28 cellular contexts compared by ENCODE assay signal in the genomic region with DNA sequence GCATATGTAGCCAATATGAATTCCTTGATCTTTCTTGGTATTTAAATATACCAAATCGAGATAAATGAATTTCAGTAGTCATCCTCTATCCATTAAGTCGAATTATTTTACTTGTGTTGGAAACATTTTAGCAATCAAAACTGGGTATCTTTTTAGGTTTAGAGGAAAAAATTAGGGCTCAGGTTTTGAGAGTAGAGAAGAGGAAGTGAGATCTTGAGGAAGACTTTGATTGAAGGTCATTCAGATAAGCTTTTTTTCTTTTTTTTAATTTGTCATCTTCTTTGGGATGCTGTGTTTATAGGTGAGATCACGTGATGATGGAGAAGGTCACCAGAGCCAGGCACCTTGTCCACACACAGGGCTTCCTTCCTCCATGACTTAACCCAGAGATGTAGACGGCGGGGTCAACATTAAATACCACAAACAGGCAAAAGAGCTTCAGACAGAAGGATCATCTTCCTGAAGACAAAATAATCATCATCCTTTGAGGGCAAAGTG.
"Had no signal": no experiment of that assay in that cellular context is flagged by ENCODE, and none has a peak within 500 bp of the region (broad histone marks: within the 10 kb centered on the region; RNA-seq: fewer than 3 reads in every experiment).

No MANE protein-coding gene starts in this region.

- H3K9me3 Mint-ChIP-seq: immature natural killer cell; stimulated activated effector memory CD8-positive, alpha-beta T cell treated with anti-CD3 and anti-CD28 coated beads, Interleukin-12 subunit alpha, Interleukin-12 subunit beta, amount 100 ng/mL, for 72 hours had no signal

- H3K27me3 ChIP-seq: left lung, pancreas, sigmoid colon, spleen, stomach, testis, thyroid gland, transverse colon, upper lobe of left lung, vagina had no signal

- H3K9me3 ChIP-seq: left lung, pancreas, prostate gland, sigmoid colon, testis, thyroid gland, transverse colon, upper lobe of left lung, vagina had no signal

- H3K27me3 Mint-ChIP-seq: naive thymus-derived CD8-positive, alpha-beta T cell had no signal

- H3K36me3 ChIP-seq: left lung, lower lobe of right lung, pancreas, prostate gland, sigmoid colon, spleen, stomach, thyroid gland, transverse colon, upper lobe of left lung, vagina had no signal

- DNase-seq: immature natural killer cell; kidney; left colon; left lung; lower lobe of right lung; mammary epithelial cell; mesenchymal stem cell; naive thymus-derived CD8-positive, alpha-beta T cell; nucleus accumbens; pancreas; retina; right cardiac atrium; sigmoid colon; small intestine; spleen; stimulated activated CD4-positive, alpha-beta T cell treated with anti-CD3 and anti-CD28 coated beads, Interleukin-4, amount 100 ng/mL, for 24 hours; stimulated activated naive CD4-positive, alpha-beta T cell; stomach; testis; thyroid gland; transverse colon; upper lobe of left lung had no signal

- H3K27ac ChIP-seq: left lung, lower lobe of right lung, pancreas, prostate gland, sigmoid colon, spleen, stomach, testis, thyroid gland, transverse colon, upper lobe of left lung, vagina had no signal

- H3K4me3 Mint-ChIP-seq: immature natural killer cell; naive thymus-derived CD8-positive, alpha-beta T cell; nephron; neural crest cell; stimulated activated effector memory CD8-positive, alpha-beta T cell treated with anti-CD3 and anti-CD28 coated beads, Interleukin-12 subunit alpha, Interleukin-12 subunit beta, amount 100 ng/mL, for 72 hours had no signal

- ATAC-seq: left colon; left lung; lower lobe of right lung; naive thymus-derived CD8-positive, alpha-beta T cell; pancreas; right cardiac atrium; stimulated activated effector memory CD8-positive, alpha-beta T cell treated with anti-CD3 and anti-CD28 coated beads, Interleukin-12 subunit alpha, Interleukin-12 subunit beta, amount 100 ng/mL, for 72 hours had no signal

- FAIRE-seq: islet of Langerhans, kidney, pancreas, small intestine had no signal

- H3K4me3 ChIP-seq: left lung, lower lobe of right lung, pancreas, prostate gland, sigmoid colon, spleen, stomach, testis, thyroid gland, transverse colon, upper lobe of left lung, vagina had no signal

- H3K27ac Mint-ChIP-seq: immature natural killer cell; nephron; stimulated activated effector memory CD8-positive, alpha-beta T cell treated with anti-CD3 and anti-CD28 coated beads, Interleukin-12 subunit alpha, Interleukin-12 subunit beta, amount 100 ng/mL, for 72 hours had no signal

- H3K4me1 ChIP-seq: left lung, lower lobe of right lung, pancreas, prostate gland, spleen, stomach, testis, thyroid gland, transverse colon, upper lobe of left lung, vagina had no signal
